In genomic region chr9:105157178-105157583, GRCh38 we compare ENCODE assay signal across 8 cellular contexts.
A peak's percentile ranks its signal among the peaks of the same experiment; 100 is the strongest.
DNase-seq lines count a peak whose midpoint lies in the region; ATAC-seq and TF ChIP-seq lines count a peak whose summit lies in the region.

No MANE protein-coding gene starts in this region.

- H3K4me3 Mint-ChIP-seq in activated CD4-positive, alpha-beta T cell treated with anti-CD3 and anti-CD28 coated beads, Interleukin-2, amount 10 ng/mL, durations not matched to agents 24 days and 14 days = no peak overlapping the region

- no peak overlapping the region for H3K4me2 ChIP-seq in neural cell (ENCODE audit: low read length)

- no peaks in the 10 kb centered on the region for H3K27me3 ChIP-seq in neural cell (ENCODE audit: insufficient read depth, low read depth, low read length)

- H3K79me2 ChIP-seq in neural cell (replicated peaks; ENCODE audit: insufficient read depth, low read length) = no peaks in the 10 kb centered on the region

- no peak overlapping the region for H3K27ac ChIP-seq in neural cell (ENCODE audit: low read length)

- no peaks in the 10 kb centered on the region for H4K20me1 ChIP-seq in neural cell (ENCODE audit: insufficient read depth)

- H3F3A ChIP-seq in neural cell (ENCODE audit: insufficient read depth, low read length, poor library complexity, severe bottlenecking) = no peaks in the 10 kb centered on the region

- no peaks in the 10 kb centered on the region for H3K36me3 Mint-ChIP-seq in activated CD4-positive, alpha-beta T cell treated with anti-CD3 and anti-CD28 coated beads, Interleukin-2, amount 10 ng/mL, durations not matched to agents 24 days and 14 days (ENCODE audit: low read depth)

- H3K9me2 ChIP-seq in neural cell (ENCODE audit: insufficient read depth, low read length) = no peaks in the 10 kb centered on the region

- H2AFZ ChIP-seq in neural cell (ENCODE audit: low read depth, low read length) = no peak overlapping the region

- H3K27me3 Mint-ChIP-seq in activated CD4-positive, alpha-beta T cell treated with anti-CD3 and anti-CD28 coated beads, Interleukin-2, amount 10 ng/mL, durations not matched to agents 24 days and 14 days = peaks cover under 1% of the 10 kb centered on the region

- no peak for TF ChIP-seq EP300 in neural cell (conservative IDR thresholded peaks at IDR 0.05; ENCODE audit: poor library complexity, severe bottlenecking)

- H3K9ac ChIP-seq in neural cell (ENCODE audit: low read length) = no peak overlapping the region

- TF ChIP-seq RAD21 in neural cell (conservative IDR thresholded peaks at IDR 0.05) = peak; percentile 52

- TF ChIP-seq CTCF in AG09319 (IDR thresholded peaks at IDR 0.05; ENCODE audit: low read depth, low read length) = peak; percentile 48
- peak; percentile 40 for TF ChIP-seq CTCF in GM12864 (IDR thresholded peaks at IDR 0.05; ENCODE audit: low read depth, low read length, missing control alignments)
- TF ChIP-seq CTCF in neural cell (IDR thresholded peaks at IDR 0.05; ENCODE audit: poor library complexity, severe bottlenecking) = peak; percentile 50

- intact Hi-C loops in activated CD4-positive, alpha-beta T cell treated with anti-CD3 and anti-CD28 coated beads, Interleukin-2, amount 10 ng/mL, durations not matched to agents 24 days and 14 days (cut with micrococcal nuclease) = loop anchor here (1.0 to 10.0 kb wide), 3 partner anchors 230 to 372 kb away; no protein-coding TSS in a partner anchor

- H3K27ac Mint-ChIP-seq in activated CD4-positive, alpha-beta T cell treated with anti-CD3 and anti-CD28 coated beads, Interleukin-2, amount 10 ng/mL, durations not matched to agents 24 days and 14 days = no peak overlapping the region

- H3K4me3 ChIP-seq in GM12864 (ENCODE audit: low read depth, low read length) (no peak overlapping the region), neural cell (ENCODE audit: low read length) (no peak overlapping the region)

- ATAC-seq in HG02642 (IDR thresholded peaks at IDR 0.05; ENCODE audit: poor library complexity, unreplicated experiment) = peak; percentile 70
- no peak for ATAC-seq in HG03457 (IDR thresholded peaks at IDR 0.05; ENCODE audit: unreplicated experiment)

- no peaks in the 10 kb centered on the region for H3K9me3 ChIP-seq in neural cell (ENCODE audit: low read length)

- peaks cover 6% of the 10 kb centered on the region for H3K4me1 Mint-ChIP-seq in activated CD4-positive, alpha-beta T cell treated with anti-CD3 and anti-CD28 coated beads, Interleukin-2, amount 10 ng/mL, durations not matched to agents 24 days and 14 days

- no peaks in the 10 kb centered on the region for H3K9me3 Mint-ChIP-seq in activated CD4-positive, alpha-beta T cell treated with anti-CD3 and anti-CD28 coated beads, Interleukin-2, amount 10 ng/mL, durations not matched to agents 24 days and 14 days

- DNase-seq in AG09319 (ENCODE audit: extremely low read depth, low read depth) = peak; percentile 64
- no peak for DNase-seq in GM12864 (ENCODE audit: low read depth)
- DNase-seq in NCI-H1694 treated with DMSO at 0.1 percent for 48 hours (lab: John Stamatoyannopoulos, UW) = peak; percentile 22
- peak; percentile 68 for DNase-seq in activated CD4-positive, alpha-beta T cell treated with anti-CD3 and anti-CD28 coated beads, Interleukin-2, amount 10 ng/mL, durations not matched to agents 24 days and 14 days
- peak; percentile 76 for DNase-seq in fibroblast of the conjunctiva (ENCODE audit: low read depth)

- no peaks in the 10 kb centered on the region for H3K36me3 ChIP-seq in neural cell (ENCODE audit: insufficient read depth, low read length)

TF ChIP-seq in neural cell, 6 proteins besides CTCF, POLR2A, EP300 and RAD21:
- TF ChIP-seq SMC3 (conservative IDR thresholded peaks at IDR 0.05; ENCODE audit: poor library complexity) (peak; percentile 51), MXI1 (conservative IDR thresholded peaks at IDR 0.05; ENCODE audit: poor library complexity, severe bottlenecking) (no peak), POLR2AphosphoS5 (IDR thresholded peaks at IDR 0.05) (no peak), EZH2 (IDR thresholded peaks at IDR 0.05; ENCODE audit: borderline replicate concordance, insufficient read depth, low read length, poor library complexity, severe bottlenecking) (no peak), TAF1 (IDR thresholded peaks at IDR 0.05; ENCODE audit: low read depth) (no peak)
- TF ChIP-seq, protein P1, sequence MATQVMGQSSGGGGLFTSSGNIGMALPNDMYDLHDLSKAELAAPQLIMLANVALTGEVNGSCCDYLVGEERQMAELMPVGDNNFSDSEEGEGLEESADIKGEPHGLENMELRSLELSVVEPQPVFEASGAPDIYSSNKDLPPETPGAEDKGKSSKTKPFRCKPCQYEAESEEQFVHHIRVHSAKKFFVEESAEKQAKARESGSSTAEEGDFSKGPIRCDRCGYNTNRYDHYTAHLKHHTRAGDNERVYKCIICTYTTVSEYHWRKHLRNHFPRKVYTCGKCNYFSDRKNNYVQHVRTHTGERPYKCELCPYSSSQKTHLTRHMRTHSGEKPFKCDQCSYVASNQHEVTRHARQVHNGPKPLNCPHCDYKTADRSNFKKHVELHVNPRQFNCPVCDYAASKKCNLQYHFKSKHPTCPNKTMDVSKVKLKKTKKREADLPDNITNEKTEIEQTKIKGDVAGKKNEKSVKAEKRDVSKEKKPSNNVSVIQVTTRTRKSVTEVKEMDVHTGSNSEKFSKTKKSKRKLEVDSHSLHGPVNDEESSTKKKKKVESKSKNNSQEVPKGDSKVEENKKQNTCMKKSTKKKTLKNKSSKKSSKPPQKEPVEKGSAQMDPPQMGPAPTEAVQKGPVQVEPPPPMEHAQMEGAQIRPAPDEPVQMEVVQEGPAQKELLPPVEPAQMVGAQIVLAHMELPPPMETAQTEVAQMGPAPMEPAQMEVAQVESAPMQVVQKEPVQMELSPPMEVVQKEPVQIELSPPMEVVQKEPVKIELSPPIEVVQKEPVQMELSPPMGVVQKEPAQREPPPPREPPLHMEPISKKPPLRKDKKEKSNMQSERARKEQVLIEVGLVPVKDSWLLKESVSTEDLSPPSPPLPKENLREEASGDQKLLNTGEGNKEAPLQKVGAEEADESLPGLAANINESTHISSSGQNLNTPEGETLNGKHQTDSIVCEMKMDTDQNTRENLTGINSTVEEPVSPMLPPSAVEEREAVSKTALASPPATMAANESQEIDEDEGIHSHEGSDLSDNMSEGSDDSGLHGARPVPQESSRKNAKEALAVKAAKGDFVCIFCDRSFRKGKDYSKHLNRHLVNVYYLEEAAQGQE (IDR thresholded peaks at IDR 0.05; ENCODE audit: borderline replicate concordance) = no peak
TF ChIP-seq in neural cell: peak in this region for 1.
